ENCODE assay signal across 8 cellular contexts in genomic region chr6:37210313-37210898, GRCh38. TPM values are rescaled to one million over a fixed set of nuclear protein-coding genes. Genes with fewer than 3 reads are reported as not detected.
DNase-seq lines count a peak whose midpoint lies in the region; ATAC-seq, FAIRE-seq and TF ChIP-seq lines count a peak whose summit lies in the region.

No MANE protein-coding gene starts in this region.

- intact Hi-C loops in breast epithelium (cut with DNase I; ENCODE audit: low total_unique reads): loop anchor here (5.0 kb wide), 1 partner anchor 188 kb away; no protein-coding TSS in a partner anchor

- H3K9me3 ChIP-seq in breast epithelium: no peaks in the 10 kb centered on the region

- TF ChIP-seq CTCF in WTC11 (IDR thresholded peaks at IDR 0.05): peak; percentile 87
- peak; percentile 96 to 97 (median 97) for TF ChIP-seq CTCF in breast epithelium (IDR thresholded peaks at IDR 0.05)

- CTCF ChIA-PET in WTC11 (lab: Charles Lee): interaction anchor here (0.6 to 20.2 kb wide), 51 partner anchors 9 to 451 kb away, joined by 3 to 537 read pairs (median 5); partner anchors contain the start of genes C6orf89, MTCH1, PIM1 and PPIL1

- ATAC-seq in WTC11: peak; percentile 72
- ATAC-seq in GM19351 (IDR thresholded peaks at IDR 0.05; ENCODE audit: unreplicated experiment): no peak

- H3K36me3 Mint-ChIP-seq in WTC11: no peaks in the 10 kb centered on the region

- H3K27ac ChIP-seq in breast epithelium: no peak overlapping the region

- DNase-seq in AG20443 (ENCODE audit: low spot score) (peak; percentile 84), H7 (peak; percentile 71), NCI-H226 (peak; percentile 62), WTC11 (ENCODE audit: low spot score) (peak; percentile 81), breast epithelium (ENCODE audit: low spot score in 2 of 2) (peak; percentile 67 to 74)
- peak; percentile 74 for DNase-seq in stimulated activated CD4-positive, alpha-beta T cell treated with anti-CD3 and anti-CD28 coated beads, Interleukin-1b, Interleukin-23, amount 100 ng/mL, for 48 hours

- no peak for TF ChIP-seq POLR2A in breast epithelium (IDR thresholded peaks at IDR 0.05)

- no peaks in the 10 kb centered on the region for H3K36me3 ChIP-seq in H7 (replicated peaks; ENCODE audit: control insufficient read depth, insufficient read depth, low read length)
- no peaks in the 10 kb centered on the region for H3K36me3 ChIP-seq in breast epithelium

- H3K27me3 ChIP-seq in H7 (ENCODE audit: control insufficient read depth, insufficient read depth, low read length) (no peaks in the 10 kb centered on the region), breast epithelium (no peaks in the 10 kb centered on the region)

- H3K4me3 Mint-ChIP-seq in WTC11: no peak overlapping the region

- H3K27ac Mint-ChIP-seq in WTC11: no peak overlapping the region

- H3K4me1 Mint-ChIP-seq in WTC11: peaks cover 5% of the 10 kb centered on the region; the same call in 1 of the 2 replicates

- no peaks in the 10 kb centered on the region for H3K9me3 Mint-ChIP-seq in WTC11

- POLR2A ChIA-PET in WTC11 (lab: Charles Lee): interaction anchor here (0.5 to 1.2 kb wide), 6 partner anchors 23 to 189 kb away, joined by 3 to 5 read pairs (median 4); no protein-coding TSS in a partner anchor

- peaks cover 3% of the 10 kb centered on the region; the same call in 1 of the 2 replicates for H3K27me3 Mint-ChIP-seq in WTC11 (ENCODE audit: low read depth)

- H3K4me1 ChIP-seq in breast epithelium: no peaks in the 10 kb centered on the region

- peak; percentile 55 for FAIRE-seq in islet of Langerhans (lab: Jason Lieb, UNC)

- H3K4me3 ChIP-seq in H7 (ENCODE audit: insufficient read depth, low read depth, low read length) (no peak overlapping the region), breast epithelium (no peak overlapping the region)

TF ChIP-seq in WTC11, 78 proteins besides CTCF, POLR2A, EP300 and RAD21:
- TF ChIP-seq ZNF121 (CRISPR knock-in tag; IDR thresholded peaks at IDR 0.05) (peak; percentile 98), CBFB (CRISPR knock-in tag; IDR thresholded peaks at IDR 0.05; ENCODE audit: low read depth) (no peak)

RNA-seq across cellular contexts. Expression of gene PIM1, which starts 40.5 kb away (rescaled TPM):
- total RNA-seq in H7 (2014; rRNA removed; shearing (Covaris generic)): 89.7 and 93.6 TPM in 2 replicates
- total RNA-seq in WTC11 (2021): 64.7 to 81.2 TPM (median 78.1 TPM) in 3 replicates
- 10 to 100 TPM; 17.4 to 56.0 (median 31.6) TPM for total RNA-seq in breast epithelium

RNA-seq across cellular contexts. Expression of gene TBC1D22B, which starts 47.2 kb away (rescaled TPM):
- 14.5 and 17.5 TPM in 2 replicates for total RNA-seq in H7 (2014; rRNA removed; shearing (Covaris generic))
- total RNA-seq in WTC11 (2021): 16.4 to 18.7 TPM (median 16.7 TPM) in 3 replicates
- 10 to 100 TPM in 1 of 3 donors, 1 to 10 TPM in 2; 5.8 to 12.4 (median 8.8) TPM for total RNA-seq in breast epithelium

RNA-seq across cellular contexts. Expression of gene TMEM217, which starts 47.5 kb away (rescaled TPM):
- total RNA-seq in H7 (2014; rRNA removed; shearing (Covaris generic)): 0.14 TPM in 1 of 2 replicates, not detected in the other
- total RNA-seq in WTC11 (2021) (0.55 to 0.99 TPM (median 0.61 TPM) in 3 replicates), breast epithelium (1 to 10 TPM in 1 of 3 donors, under 1 TPM in 1, not detected in 1; 0.66 to 1.0 TPM)
